1 cellular context compared by ENCODE assay signal in the genomic region with DNA sequence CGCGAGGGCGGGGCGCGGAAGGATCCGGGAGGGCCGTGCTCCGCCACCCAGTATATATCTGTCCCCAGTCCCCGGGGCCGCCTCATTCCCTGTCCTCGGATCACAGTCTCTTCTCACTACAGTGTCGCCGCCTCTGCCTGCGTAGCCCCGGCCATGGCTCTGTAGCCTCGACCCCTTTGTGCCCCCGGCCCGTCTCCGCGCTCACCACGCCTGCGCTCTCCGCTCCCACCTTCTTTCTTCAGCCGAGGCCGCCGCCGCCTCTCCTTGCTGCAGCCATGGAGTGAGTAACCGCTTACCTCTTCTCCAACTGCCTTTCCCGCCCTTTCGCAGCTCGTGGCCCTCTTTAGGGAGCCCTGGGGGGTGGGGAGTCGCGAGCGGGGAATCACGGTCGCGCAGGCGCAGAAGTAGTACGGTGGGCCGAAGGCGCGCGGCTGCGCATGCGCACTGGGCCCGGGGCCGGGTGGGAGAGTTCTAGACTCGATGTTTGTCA.
A peak's percentile ranks its signal among the peaks of the same experiment; 100 is the strongest.
TF ChIP-seq lines count a peak whose summit lies in the region.

A gene with protein sequence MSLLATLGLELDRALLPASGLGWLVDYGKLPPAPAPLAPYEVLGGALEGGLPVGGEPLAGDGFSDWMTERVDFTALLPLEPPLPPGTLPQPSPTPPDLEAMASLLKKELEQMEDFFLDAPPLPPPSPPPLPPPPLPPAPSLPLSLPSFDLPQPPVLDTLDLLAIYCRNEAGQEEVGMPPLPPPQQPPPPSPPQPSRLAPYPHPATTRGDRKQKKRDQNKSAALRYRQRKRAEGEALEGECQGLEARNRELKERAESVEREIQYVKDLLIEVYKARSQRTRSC (plus strand): TSS at position 85 of the 490 bp plus-strand sequence. CDS start 1,646 bp downstream, outside the sequence.
Gene NUP62 (minus strand): TSS at position 384 of the 490 bp plus-strand sequence. CDS start 19,697 bp downstream, outside the sequence.

TF ChIP-seq in K562, 482 proteins besides CTCF, POLR2A, EP300 and RAD21 (continued from another document and continues in another):
- TF ChIP-seq, protein P1, sequence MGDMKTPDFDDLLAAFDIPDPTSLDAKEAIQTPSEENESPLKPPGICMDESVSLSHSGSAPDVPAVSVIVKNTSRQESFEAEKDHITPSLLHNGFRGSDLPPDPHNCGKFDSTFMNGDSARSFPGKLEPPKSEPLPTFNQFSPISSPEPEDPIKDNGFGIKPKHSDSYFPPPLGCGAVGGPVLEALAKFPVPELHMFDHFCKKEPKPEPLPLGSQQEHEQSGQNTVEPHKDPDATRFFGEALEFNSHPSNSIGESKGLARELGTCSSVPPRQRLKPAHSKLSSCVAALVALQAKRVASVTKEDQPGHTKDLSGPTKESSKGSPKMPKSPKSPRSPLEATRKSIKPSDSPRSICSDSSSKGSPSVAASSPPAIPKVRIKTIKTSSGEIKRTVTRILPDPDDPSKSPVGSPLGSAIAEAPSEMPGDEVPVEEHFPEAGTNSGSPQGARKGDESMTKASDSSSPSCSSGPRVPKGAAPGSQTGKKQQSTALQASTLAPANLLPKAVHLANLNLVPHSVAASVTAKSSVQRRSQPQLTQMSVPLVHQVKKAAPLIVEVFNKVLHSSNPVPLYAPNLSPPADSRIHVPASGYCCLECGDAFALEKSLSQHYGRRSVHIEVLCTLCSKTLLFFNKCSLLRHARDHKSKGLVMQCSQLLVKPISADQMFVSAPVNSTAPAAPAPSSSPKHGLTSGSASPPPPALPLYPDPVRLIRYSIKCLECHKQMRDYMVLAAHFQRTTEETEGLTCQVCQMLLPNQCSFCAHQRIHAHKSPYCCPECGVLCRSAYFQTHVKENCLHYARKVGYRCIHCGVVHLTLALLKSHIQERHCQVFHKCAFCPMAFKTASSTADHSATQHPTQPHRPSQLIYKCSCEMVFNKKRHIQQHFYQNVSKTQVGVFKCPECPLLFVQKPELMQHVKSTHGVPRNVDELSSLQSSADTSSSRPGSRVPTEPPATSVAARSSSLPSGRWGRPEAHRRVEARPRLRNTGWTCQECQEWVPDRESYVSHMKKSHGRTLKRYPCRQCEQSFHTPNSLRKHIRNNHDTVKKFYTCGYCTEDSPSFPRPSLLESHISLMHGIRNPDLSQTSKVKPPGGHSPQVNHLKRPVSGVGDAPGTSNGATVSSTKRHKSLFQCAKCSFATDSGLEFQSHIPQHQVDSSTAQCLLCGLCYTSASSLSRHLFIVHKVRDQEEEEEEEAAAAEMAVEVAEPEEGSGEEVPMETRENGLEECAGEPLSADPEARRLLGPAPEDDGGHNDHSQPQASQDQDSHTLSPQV (IDR thresholded peaks at IDR 0.05): peak; percentile 95
- TF ChIP-seq BACH1 (tag; IDR thresholded peaks at IDR 0.05) (no peak), DLX4 (CRISPR knock-in tag; IDR thresholded peaks at IDR 0.05) (no peak), EHMT2 (IDR thresholded peaks at IDR 0.05) (no peak), HSF4 (CRISPR knock-in tag; IDR thresholded peaks at IDR 0.05; ENCODE audit: borderline replicate concordance) (0 out of 2 replicates have a peak, but pooled peaks have one; percentile 2), TCF7L2 (IDR thresholded peaks at IDR 0.05; ENCODE audit: low read depth, low read length) (no peak), MTA3 (IDR thresholded peaks at IDR 0.05; ENCODE audit: borderline replicate concordance) (peak; percentile 94), TAF7 (tag; IDR thresholded peaks at IDR 0.05) (peak; percentile 97), NEUROD1 (IDR thresholded peaks at IDR 0.05; ENCODE audit: borderline replicate concordance, low read depth, low read length, partially characterized antibody) (no peak), ZBTB9 (CRISPR knock-in tag; IDR thresholded peaks at IDR 0.05) (peak; percentile 25; the same call in 1 of the 2 replicates), ZBTB49 (CRISPR knock-in tag; IDR thresholded peaks at IDR 0.05; ENCODE audit: borderline replicate concordance) (peak; percentile 62), ZNF395 (CRISPR knock-in tag; IDR thresholded peaks at IDR 0.05) (peak; percentile 43; the same call in 1 of the 2 replicates), OTX1 (CRISPR knock-in tag; IDR thresholded peaks at IDR 0.05) (peak; percentile 84), SP1 (CRISPR knock-in tag; IDR thresholded peaks at IDR 0.05) (peak; percentile 73), ZNF23 (CRISPR knock-in tag; IDR thresholded peaks at IDR 0.05) (no peak), PHF20 (IDR thresholded peaks at IDR 0.05; ENCODE audit: partially characterized antibody) (no peak), RBM14 (IDR thresholded peaks at IDR 0.05; ENCODE audit: borderline replicate concordance, insufficient read depth, low read depth, low read length) (0 out of 2 replicates have a peak, but pooled peaks have one; percentile 77), ARID3A (IDR thresholded peaks at IDR 0.05; ENCODE audit: borderline replicate concordance, low read depth, low read length) (no peak), NFRKB (IDR thresholded peaks at IDR 0.05; ENCODE audit: low read depth) (peak; percentile 98), ARNT (IDR thresholded peaks at IDR 0.05) (0 out of 4 replicates have a peak, but pooled peaks of 1 of the 2 experiments have one; percentile 53)
- TF ChIP-seq, protein P2, sequence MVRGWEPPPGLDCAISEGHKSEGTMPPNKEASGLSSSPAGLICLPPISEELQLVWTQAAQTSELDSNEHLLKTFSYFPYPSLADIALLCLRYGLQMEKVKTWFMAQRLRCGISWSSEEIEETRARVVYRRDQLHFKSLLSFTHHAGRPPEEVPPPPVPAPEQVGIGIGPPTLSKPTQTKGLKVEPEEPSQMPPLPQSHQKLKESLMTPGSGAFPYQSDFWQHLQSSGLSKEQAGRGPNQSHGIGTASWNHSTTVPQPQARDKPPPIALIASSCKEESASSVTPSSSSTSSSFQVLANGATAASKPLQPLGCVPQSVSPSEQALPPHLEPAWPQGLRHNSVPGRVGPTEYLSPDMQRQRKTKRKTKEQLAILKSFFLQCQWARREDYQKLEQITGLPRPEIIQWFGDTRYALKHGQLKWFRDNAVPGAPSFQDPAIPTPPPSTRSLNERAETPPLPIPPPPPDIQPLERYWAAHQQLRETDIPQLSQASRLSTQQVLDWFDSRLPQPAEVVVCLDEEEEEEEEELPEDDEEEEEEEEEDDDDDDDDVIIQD (CRISPR knock-in tag; IDR thresholded peaks at IDR 0.05): no peak
- TF ChIP-seq, protein P3, sequence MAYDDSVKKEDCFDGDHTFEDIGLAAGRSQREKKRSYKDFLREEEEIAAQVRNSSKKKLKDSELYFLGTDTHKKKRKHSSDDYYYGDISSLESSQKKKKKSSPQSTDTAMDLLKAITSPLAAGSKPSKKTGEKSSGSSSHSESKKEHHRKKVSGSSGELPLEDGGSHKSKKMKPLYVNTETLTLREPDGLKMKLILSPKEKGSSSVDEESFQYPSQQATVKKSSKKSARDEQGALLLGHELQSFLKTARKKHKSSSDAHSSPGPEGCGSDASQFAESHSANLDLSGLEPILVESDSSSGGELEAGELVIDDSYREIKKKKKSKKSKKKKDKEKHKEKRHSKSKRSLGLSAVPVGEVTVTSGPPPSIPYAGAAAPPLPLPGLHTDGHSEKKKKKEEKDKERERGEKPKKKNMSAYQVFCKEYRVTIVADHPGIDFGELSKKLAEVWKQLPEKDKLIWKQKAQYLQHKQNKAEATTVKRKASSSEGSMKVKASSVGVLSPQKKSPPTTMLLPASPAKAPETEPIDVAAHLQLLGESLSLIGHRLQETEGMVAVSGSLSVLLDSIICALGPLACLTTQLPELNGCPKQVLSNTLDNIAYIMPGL (CRISPR knock-in tag; IDR thresholded peaks at IDR 0.05): peak; percentile 97; the same call in 1 of the 2 replicates
- TF ChIP-seq, protein P4, sequence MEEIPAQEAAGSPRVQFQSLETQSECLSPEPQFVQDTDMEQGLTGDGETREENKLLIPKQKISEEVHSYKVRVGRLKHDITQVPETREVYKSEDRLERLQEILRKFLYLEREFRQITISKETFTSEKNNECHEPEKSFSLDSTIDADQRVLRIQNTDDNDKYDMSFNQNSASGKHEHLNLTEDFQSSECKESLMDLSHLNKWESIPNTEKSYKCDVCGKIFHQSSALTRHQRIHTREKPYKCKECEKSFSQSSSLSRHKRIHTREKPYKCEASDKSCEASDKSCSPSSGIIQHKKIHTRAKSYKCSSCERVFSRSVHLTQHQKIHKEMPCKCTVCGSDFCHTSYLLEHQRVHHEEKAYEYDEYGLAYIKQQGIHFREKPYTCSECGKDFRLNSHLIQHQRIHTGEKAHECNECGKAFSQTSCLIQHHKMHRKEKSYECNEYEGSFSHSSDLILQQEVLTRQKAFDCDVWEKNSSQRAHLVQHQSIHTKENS (CRISPR knock-in tag; IDR thresholded peaks at IDR 0.05): no peak
- TF ChIP-seq, protein P5, sequence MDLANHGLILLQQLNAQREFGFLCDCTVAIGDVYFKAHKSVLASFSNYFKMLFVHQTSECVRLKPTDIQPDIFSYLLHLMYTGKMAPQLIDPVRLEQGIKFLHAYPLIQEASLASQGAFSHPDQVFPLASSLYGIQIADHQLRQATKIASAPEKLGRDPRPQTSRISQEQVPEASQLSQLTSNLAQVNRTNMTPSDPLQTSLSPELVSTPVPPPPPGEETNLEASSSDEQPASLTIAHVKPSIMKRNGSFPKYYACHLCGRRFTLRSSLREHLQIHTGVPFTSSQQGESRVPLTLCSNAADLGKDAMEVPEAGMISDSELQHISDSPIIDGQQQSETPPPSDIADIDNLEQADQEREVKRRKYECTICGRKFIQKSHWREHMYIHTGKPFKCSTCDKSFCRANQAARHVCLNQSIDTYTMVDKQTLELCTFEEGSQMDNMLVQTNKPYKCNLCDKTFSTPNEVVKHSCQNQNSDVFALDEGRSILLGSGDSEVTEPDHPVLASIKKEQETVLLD (IDR thresholded peaks at IDR 0.05): peak; percentile 100
- TF ChIP-seq, protein P6, sequence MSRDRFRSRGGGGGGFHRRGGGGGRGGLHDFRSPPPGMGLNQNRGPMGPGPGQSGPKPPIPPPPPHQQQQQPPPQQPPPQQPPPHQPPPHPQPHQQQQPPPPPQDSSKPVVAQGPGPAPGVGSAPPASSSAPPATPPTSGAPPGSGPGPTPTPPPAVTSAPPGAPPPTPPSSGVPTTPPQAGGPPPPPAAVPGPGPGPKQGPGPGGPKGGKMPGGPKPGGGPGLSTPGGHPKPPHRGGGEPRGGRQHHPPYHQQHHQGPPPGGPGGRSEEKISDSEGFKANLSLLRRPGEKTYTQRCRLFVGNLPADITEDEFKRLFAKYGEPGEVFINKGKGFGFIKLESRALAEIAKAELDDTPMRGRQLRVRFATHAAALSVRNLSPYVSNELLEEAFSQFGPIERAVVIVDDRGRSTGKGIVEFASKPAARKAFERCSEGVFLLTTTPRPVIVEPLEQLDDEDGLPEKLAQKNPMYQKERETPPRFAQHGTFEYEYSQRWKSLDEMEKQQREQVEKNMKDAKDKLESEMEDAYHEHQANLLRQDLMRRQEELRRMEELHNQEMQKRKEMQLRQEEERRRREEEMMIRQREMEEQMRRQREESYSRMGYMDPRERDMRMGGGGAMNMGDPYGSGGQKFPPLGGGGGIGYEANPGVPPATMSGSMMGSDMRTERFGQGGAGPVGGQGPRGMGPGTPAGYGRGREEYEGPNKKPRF (IDR thresholded peaks at IDR 0.05; ENCODE audit: low read depth, low read length): no peak
- TF ChIP-seq, protein P7, sequence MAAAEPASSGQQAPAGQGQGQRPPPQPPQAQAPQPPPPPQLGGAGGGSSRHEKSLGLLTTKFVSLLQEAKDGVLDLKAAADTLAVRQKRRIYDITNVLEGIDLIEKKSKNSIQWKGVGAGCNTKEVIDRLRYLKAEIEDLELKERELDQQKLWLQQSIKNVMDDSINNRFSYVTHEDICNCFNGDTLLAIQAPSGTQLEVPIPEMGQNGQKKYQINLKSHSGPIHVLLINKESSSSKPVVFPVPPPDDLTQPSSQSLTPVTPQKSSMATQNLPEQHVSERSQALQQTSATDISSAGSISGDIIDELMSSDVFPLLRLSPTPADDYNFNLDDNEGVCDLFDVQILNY (CRISPR knock-in tag; IDR thresholded peaks at IDR 0.05): peak; percentile 95; the same call in 1 of the 2 replicates
